1 cellular context compared by ENCODE assay signal in the genomic region with DNA sequence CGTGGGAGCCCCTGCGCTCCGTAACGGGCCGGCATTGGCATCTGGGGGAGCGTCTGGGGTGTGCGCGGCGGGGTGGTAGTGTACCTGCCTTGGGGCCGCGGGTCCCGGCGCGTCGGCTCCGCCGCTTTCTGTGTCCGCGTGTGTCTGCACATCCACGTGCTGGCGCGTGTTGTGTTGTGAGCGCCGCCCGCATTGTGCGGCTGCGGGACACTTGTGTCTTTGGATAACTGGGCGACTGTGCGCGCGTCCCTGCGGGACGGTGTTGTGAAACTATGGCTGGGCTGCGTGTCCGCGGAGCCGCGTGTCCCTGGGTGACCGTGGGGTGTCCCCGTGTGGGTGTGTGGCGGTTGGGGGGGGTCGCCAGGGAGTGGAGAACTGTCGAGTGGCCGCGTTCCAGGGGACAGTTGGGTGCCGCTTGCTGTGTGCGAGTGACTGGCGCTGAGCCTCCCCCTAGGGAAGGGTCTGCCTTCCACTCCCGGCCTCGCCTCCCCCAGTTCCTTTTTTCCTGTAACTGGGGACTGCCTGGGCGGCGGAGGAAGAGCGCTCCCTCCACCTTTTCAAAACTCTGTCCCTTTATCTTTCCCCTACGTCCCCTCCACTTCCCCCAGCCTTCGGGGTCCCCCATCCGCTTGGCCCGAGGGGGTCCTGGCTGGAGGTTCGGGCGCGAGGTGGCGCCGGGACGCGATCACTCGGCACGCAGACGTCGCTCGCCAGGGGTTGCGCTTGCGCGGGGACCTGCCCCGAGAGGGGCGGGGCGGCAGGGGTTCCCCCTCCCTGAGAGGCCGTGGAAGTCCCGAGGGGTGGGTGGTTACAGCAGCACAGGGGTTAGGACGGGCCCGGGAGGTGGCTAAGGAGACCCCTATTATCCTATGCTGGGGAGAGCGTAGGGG.
TF ChIP-seq lines count a peak whose summit lies in the region.

No MANE protein-coding gene starts in this region.

TF ChIP-seq in HepG2, 621 proteins besides CTCF, POLR2A, EP300 and RAD21 (continued from another document and continues in another):
- TF ChIP-seq, protein P1, sequence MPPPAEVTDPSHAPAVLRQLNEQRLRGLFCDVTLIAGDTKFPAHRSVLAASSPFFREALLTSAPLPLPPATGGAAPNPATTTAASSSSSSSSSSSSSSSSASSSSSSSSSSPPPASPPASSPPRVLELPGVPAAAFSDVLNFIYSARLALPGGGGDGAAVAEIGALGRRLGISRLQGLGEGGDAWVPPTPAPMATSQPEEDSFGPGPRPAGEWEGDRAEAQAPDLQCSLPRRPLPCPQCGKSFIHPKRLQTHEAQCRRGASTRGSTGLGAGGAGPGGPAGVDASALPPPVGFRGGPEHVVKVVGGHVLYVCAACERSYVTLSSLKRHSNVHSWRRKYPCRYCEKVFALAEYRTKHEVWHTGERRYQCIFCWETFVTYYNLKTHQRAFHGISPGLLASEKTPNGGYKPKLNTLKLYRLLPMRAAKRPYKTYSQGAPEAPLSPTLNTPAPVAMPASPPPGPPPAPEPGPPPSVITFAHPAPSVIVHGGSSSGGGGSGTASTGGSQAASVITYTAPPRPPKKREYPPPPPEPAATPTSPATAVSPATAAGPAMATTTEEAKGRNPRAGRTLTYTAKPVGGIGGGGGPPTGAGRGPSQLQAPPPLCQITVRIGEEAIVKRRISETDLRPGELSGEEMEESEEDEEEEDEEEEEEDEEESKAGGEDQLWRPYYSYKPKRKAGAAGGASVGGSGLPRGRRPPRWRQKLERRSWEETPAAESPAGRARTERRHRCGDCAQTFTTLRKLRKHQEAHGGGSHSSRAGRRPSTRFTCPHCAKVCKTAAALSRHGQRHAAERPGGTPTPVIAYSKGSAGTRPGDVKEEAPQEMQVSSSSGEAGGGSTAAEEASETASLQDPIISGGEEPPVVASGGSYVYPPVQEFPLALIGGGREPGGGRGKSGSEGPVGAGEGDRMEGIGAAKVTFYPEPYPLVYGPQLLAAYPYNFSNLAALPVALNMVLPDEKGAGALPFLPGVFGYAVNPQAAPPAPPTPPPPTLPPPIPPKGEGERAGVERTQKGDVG (CRISPR knock-in tag; IDR thresholded peaks at IDR 0.05; ENCODE audit: borderline replicate concordance), result peak; percentile 70; the same call in 1 of the 2 replicates
- TF ChIP-seq, protein P2, sequence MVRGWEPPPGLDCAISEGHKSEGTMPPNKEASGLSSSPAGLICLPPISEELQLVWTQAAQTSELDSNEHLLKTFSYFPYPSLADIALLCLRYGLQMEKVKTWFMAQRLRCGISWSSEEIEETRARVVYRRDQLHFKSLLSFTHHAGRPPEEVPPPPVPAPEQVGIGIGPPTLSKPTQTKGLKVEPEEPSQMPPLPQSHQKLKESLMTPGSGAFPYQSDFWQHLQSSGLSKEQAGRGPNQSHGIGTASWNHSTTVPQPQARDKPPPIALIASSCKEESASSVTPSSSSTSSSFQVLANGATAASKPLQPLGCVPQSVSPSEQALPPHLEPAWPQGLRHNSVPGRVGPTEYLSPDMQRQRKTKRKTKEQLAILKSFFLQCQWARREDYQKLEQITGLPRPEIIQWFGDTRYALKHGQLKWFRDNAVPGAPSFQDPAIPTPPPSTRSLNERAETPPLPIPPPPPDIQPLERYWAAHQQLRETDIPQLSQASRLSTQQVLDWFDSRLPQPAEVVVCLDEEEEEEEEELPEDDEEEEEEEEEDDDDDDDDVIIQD (CRISPR knock-in tag; IDR thresholded peaks at IDR 0.05; ENCODE audit: low read depth), result no peak
- TF ChIP-seq, protein P3, sequence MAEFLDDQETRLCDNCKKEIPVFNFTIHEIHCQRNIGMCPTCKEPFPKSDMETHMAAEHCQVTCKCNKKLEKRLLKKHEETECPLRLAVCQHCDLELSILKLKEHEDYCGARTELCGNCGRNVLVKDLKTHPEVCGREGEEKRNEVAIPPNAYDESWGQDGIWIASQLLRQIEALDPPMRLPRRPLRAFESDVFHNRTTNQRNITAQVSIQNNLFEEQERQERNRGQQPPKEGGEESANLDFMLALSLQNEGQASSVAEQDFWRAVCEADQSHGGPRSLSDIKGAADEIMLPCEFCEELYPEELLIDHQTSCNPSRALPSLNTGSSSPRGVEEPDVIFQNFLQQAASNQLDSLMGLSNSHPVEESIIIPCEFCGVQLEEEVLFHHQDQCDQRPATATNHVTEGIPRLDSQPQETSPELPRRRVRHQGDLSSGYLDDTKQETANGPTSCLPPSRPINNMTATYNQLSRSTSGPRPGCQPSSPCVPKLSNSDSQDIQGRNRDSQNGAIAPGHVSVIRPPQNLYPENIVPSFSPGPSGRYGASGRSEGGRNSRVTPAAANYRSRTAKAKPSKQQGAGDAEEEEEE (CRISPR knock-in tag; IDR thresholded peaks at IDR 0.05; ENCODE audit: borderline replicate concordance), result no peak
- TF ChIP-seq, protein P4, sequence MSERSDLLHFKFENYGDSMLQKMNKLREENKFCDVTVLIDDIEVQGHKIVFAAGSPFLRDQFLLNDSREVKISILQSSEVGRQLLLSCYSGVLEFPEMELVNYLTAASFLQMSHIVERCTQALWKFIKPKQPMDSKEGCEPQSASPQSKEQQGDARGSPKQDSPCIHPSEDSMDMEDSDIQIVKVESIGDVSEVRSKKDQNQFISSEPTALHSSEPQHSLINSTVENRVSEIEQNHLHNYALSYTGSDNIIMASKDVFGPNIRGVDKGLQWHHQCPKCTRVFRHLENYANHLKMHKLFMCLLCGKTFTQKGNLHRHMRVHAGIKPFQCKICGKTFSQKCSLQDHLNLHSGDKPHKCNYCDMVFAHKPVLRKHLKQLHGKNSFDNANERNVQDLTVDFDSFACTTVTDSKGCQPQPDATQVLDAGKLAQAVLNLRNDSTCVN (CRISPR knock-in tag; IDR thresholded peaks at IDR 0.05; ENCODE audit: borderline replicate concordance), result no peak
- TF ChIP-seq ZMYM3 (CRISPR knock-in tag; IDR thresholded peaks at IDR 0.05) (peak; percentile 15; the same call in 1 of the 2 replicates), MAFG (CRISPR knock-in tag; IDR thresholded peaks at IDR 0.05) (no peak), HNF4G (IDR thresholded peaks at IDR 0.05; ENCODE audit: borderline replicate concordance, low read depth, low read length) (no peak), HNF4G (CRISPR knock-in tag; IDR thresholded peaks at IDR 0.05; ENCODE audit: borderline replicate concordance, low read depth) (no peak), HDAC2 (CRISPR knock-in tag; IDR thresholded peaks at IDR 0.05) (no peak), HOXA3 (CRISPR knock-in tag; IDR thresholded peaks at IDR 0.05) (0 out of 2 replicates have a peak, but pooled peaks have one; percentile 51), ZNF101 (CRISPR knock-in tag; IDR thresholded peaks at IDR 0.05; ENCODE audit: borderline replicate concordance, low read depth) (no peak), ZNF850 (CRISPR knock-in tag; conservative IDR thresholded peaks at IDR 0.05) (no peak), SPEN (CRISPR knock-in tag; IDR thresholded peaks at IDR 0.05; ENCODE audit: low read depth) (no peak), SP4 (CRISPR knock-in tag; IDR thresholded peaks at IDR 0.05) (no peak), KLF11 (CRISPR knock-in tag; IDR thresholded peaks at IDR 0.05) (no peak), IKZF4 (CRISPR knock-in tag; IDR thresholded peaks at IDR 0.05; ENCODE audit: borderline replicate concordance, low read depth, not compliant biosample characterization) (no peak), ZNF75D (CRISPR knock-in tag; IDR thresholded peaks at IDR 0.05; ENCODE audit: borderline replicate concordance) (no peak), ZNF510 (CRISPR knock-in tag; IDR thresholded peaks at IDR 0.05; ENCODE audit: low read depth) (no peak), SNRNP70 (IDR thresholded peaks at IDR 0.05; ENCODE audit: low read depth, low read length) (no peak), SP2 (CRISPR knock-in tag; IDR thresholded peaks at IDR 0.05) (no peak)
- TF ChIP-seq, protein P5, sequence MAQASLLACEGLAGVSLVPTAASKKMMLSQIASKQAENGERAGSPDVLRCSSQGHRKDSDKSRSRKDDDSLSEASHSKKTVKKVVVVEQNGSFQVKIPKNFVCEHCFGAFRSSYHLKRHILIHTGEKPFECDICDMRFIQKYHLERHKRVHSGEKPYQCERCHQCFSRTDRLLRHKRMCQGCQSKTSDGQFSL (CRISPR knock-in tag; IDR thresholded peaks at IDR 0.05), result 0 out of 2 replicates have a peak, but pooled peaks have one; percentile 53
- TF ChIP-seq, protein P6, sequence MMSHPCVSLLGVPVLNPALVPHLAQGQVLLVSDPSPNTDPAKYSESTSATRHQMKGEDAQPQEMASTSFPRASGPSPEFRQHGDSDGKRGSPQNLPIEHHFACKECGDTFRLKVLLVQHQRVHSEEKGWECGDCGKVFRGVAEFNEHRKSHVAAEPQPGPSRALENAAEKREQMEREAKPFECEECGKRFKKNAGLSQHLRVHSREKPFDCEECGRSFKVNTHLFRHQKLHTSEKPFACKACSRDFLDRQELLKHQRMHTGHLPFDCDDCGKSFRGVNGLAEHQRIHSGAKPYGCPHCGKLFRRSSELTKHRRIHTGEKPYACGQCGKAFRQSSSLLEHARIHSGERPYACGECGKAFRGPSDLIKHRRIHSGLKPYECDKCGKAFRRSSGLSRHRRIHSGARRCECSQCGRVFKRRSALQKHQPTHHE (CRISPR knock-in tag; IDR thresholded peaks at IDR 0.05; ENCODE audit: borderline replicate concordance), result no peak
- TF ChIP-seq, protein P7, sequence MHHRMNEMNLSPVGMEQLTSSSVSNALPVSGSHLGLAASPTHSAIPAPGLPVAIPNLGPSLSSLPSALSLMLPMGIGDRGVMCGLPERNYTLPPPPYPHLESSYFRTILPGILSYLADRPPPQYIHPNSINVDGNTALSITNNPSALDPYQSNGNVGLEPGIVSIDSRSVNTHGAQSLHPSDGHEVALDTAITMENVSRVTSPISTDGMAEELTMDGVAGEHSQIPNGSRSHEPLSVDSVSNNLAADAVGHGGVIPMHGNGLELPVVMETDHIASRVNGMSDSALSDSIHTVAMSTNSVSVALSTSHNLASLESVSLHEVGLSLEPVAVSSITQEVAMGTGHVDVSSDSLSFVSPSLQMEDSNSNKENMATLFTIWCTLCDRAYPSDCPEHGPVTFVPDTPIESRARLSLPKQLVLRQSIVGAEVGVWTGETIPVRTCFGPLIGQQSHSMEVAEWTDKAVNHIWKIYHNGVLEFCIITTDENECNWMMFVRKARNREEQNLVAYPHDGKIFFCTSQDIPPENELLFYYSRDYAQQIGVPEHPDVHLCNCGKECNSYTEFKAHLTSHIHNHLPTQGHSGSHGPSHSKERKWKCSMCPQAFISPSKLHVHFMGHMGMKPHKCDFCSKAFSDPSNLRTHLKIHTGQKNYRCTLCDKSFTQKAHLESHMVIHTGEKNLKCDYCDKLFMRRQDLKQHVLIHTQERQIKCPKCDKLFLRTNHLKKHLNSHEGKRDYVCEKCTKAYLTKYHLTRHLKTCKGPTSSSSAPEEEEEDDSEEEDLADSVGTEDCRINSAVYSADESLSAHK (CRISPR knock-in tag; IDR thresholded peaks at IDR 0.05; ENCODE audit: borderline replicate concordance), result no peak
- TF ChIP-seq, protein P8, sequence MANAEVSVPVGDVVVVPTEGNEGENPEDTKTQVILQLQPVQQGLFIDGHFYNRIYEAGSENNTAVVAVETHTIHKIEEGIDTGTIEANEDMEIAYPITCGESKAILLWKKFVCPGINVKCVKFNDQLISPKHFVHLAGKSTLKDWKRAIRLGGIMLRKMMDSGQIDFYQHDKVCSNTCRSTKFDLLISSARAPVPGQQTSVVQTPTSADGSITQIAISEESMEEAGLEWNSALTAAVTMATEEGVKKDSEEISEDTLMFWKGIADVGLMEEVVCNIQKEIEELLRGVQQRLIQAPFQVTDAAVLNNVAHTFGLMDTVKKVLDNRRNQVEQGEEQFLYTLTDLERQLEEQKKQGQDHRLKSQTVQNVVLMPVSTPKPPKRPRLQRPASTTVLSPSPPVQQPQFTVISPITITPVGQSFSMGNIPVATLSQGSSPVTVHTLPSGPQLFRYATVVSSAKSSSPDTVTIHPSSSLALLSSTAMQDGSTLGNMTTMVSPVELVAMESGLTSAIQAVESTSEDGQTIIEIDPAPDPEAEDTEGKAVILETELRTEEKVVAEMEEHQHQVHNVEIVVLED (CRISPR knock-in tag; IDR thresholded peaks at IDR 0.05; ENCODE audit: borderline replicate concordance), result no peak
- TF ChIP-seq, protein P9, sequence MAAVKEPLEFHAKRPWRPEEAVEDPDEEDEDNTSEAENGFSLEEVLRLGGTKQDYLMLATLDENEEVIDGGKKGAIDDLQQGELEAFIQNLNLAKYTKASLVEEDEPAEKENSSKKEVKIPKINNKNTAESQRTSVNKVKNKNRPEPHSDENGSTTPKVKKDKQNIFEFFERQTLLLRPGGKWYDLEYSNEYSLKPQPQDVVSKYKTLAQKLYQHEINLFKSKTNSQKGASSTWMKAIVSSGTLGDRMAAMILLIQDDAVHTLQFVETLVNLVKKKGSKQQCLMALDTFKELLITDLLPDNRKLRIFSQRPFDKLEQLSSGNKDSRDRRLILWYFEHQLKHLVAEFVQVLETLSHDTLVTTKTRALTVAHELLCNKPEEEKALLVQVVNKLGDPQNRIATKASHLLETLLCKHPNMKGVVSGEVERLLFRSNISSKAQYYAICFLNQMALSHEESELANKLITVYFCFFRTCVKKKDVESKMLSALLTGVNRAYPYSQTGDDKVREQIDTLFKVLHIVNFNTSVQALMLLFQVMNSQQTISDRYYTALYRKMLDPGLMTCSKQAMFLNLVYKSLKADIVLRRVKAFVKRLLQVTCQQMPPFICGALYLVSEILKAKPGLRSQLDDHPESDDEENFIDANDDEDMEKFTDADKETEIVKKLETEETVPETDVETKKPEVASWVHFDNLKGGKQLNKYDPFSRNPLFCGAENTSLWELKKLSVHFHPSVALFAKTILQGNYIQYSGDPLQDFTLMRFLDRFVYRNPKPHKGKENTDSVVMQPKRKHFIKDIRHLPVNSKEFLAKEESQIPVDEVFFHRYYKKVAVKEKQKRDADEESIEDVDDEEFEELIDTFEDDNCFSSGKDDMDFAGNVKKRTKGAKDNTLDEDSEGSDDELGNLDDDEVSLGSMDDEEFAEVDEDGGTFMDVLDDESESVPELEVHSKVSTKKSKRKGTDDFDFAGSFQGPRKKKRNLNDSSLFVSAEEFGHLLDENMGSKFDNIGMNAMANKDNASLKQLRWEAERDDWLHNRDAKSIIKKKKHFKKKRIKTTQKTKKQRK (IDR thresholded peaks at IDR 0.05; ENCODE audit: low read length), result no peak
- TF ChIP-seq, protein P10, sequence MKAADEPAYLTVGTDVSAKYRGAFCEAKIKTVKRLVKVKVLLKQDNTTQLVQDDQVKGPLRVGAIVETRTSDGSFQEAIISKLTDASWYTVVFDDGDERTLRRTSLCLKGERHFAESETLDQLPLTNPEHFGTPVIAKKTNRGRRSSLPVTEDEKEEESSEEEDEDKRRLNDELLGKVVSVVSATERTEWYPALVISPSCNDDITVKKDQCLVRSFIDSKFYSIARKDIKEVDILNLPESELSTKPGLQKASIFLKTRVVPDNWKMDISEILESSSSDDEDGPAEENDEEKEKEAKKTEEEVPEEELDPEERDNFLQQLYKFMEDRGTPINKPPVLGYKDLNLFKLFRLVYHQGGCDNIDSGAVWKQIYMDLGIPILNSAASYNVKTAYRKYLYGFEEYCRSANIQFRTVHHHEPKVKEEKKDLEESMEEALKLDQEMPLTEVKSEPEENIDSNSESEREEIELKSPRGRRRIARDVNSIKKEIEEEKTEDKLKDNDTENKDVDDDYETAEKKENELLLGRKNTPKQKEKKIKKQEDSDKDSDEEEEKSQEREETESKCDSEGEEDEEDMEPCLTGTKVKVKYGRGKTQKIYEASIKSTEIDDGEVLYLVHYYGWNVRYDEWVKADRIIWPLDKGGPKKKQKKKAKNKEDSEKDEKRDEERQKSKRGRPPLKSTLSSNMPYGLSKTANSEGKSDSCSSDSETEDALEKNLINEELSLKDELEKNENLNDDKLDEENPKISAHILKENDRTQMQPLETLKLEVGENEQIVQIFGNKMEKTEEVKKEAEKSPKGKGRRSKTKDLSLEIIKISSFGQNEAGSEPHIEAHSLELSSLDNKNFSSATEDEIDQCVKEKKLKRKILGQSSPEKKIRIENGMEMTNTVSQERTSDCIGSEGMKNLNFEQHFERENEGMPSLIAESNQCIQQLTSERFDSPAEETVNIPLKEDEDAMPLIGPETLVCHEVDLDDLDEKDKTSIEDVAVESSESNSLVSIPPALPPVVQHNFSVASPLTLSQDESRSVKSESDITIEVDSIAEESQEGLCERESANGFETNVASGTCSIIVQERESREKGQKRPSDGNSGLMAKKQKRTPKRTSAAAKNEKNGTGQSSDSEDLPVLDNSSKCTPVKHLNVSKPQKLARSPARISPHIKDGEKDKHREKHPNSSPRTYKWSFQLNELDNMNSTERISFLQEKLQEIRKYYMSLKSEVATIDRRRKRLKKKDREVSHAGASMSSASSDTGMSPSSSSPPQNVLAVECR (CRISPR knock-in tag; IDR thresholded peaks at IDR 0.05; ENCODE audit: borderline replicate concordance), result peak; percentile 58; the same call in 1 of the 2 replicates
